ENCODE assay signal across 20 cellular contexts in genomic region chr12:131028587-131029338, GRCh38.
DNase-seq lines count a peak whose midpoint lies in the region; ATAC-seq, FAIRE-seq and TF ChIP-seq lines count a peak whose summit lies in the region.
"Had no signal": no experiment of that assay in that cellular context is flagged by ENCODE, and none has a peak within 500 bp of the region (broad histone marks: within the 10 kb centered on the region; RNA-seq: fewer than 3 reads in every experiment).

No MANE protein-coding gene starts in this region.

- no peak overlapping the region for H4K12ac ChIP-seq in trophoblast cell (ENCODE audit: low read depth, low read length)

- H2BK12ac ChIP-seq in trophoblast cell (ENCODE audit: low read length): no peak overlapping the region

- H3K4me3 ChIP-seq in BJ (ENCODE audit: low read depth, low read length): no peak overlapping the region
- H3K4me3 ChIP-seq in keratinocyte (ENCODE audit: control insufficient read depth in 2 of 3, extremely low read depth in 1 of 3, insufficient read depth in 2 of 3, low read depth in 1 of 3, low read length in 3 of 3): no peak overlapping the region
- no peak overlapping the region for H3K4me3 ChIP-seq in trophoblast cell (ENCODE audit: low read depth, low read length)
- no peak overlapping the region for H3K4me3 ChIP-seq in testis
- H3K4me3 ChIP-seq: HAP-1, SJCRH30 had no signal

- H3K36me3 ChIP-seq in BJ (ENCODE audit: control insufficient read depth, insufficient read depth, low read length): peaks cover 1% of the 10 kb centered on the region; the same call in 1 of the 2 replicates
- H3K36me3 ChIP-seq in keratinocyte (ENCODE audit: control insufficient read depth in 2 of 2, extremely low read depth in 1 of 2, insufficient read depth in 2 of 2, low read length in 2 of 2): no peaks in the 10 kb centered on the region
- no peaks in the 10 kb centered on the region for H3K36me3 ChIP-seq in trophoblast cell (ENCODE audit: control insufficient read depth in 1 of 2, insufficient read depth in 2 of 2, low read length in 2 of 2)
- H3K36me3 ChIP-seq in testis (ENCODE audit: low read depth, missing control alignments): no peaks in the 10 kb centered on the region
- H3K36me3 ChIP-seq: gastrocnemius medialis, HAP-1, SJCRH30 had no signal

- intact Hi-C loops in testis (cut with DNase I; ENCODE audit: low total_unique reads): no loop called here

- H3K27ac ChIP-seq in keratinocyte (ENCODE audit: control insufficient read depth, insufficient read depth, low read length) (no peak overlapping the region), trophoblast cell (ENCODE audit: low read depth, low read length) (no peak overlapping the region), testis (no peak overlapping the region)
- H3K27ac ChIP-seq: SJCRH30 had no signal

- FAIRE-seq in keratinocyte (lab: Jason Lieb, UNC): no peak

- dilution Hi-C loops in keratinocyte (cut with MboI; ENCODE audit: extremely low pct_ligation_motif_present, low sequenced_read_pairs): no loop called here

- CTCF ChIA-PET in BJ (lab: Yijun Ruan, JAX): no interaction called here

- H3K23ac ChIP-seq in trophoblast cell (ENCODE audit: low read length): no peak overlapping the region

- H4K91ac ChIP-seq in trophoblast cell (ENCODE audit: low read depth, low read length): no peak overlapping the region

- DNase-seq in BJ (ENCODE audit: low read depth) (peak; percentile 4), NCI-H748 (lab: John Stamatoyannopoulos, UW; ENCODE audit: unreplicated experiment) (peak; percentile 58), keratinocyte (ENCODE audit: low read depth, low spot score) (no peak), trophoblast cell (peak; percentile 62 to 65), NAMALWA (ENCODE audit: low spot score) (no peak), testis (no peak)
- DNase-seq in activated CD8-positive, alpha-beta memory T cell treated with anti-CD3 and anti-CD28 coated beads, Interleukin-2, amount 50 U/mL, for 48 hours: no peak
- DNase-seq: ACHN; activated CD4-positive, alpha-beta T cell treated with anti-CD3 and anti-CD28 coated beads for 4 hours; activated naive CD8-positive, alpha-beta T cell treated with anti-CD3 and anti-CD28 coated beads for 36 hours; CD4-positive, alpha-beta T cell; effector CD8-positive, alpha-beta T cell; Karpas-422; NCI-H1105 treated with DMSO at 0.1 percent for 48 hours; NCI-H2107; NCI-H774; SJCRH30 had no signal

- no peak overlapping the region for H2BK5ac ChIP-seq in trophoblast cell (ENCODE audit: low read depth, low read length, poor library complexity)

- no peaks in the 10 kb centered on the region for H3K79me2 ChIP-seq in keratinocyte (ENCODE audit: control insufficient read depth, insufficient read depth, low read length)
- no peaks in the 10 kb centered on the region for H3K79me2 ChIP-seq in trophoblast cell (ENCODE audit: control insufficient read depth, insufficient read depth, low read length, poor library complexity)

- H3K9ac ChIP-seq in keratinocyte (ENCODE audit: control insufficient read depth, extremely low read depth, insufficient read depth, low read length): no peak overlapping the region
- H3K9ac ChIP-seq in trophoblast cell (ENCODE audit: low read length): no peak overlapping the region

- H3K4ac ChIP-seq in trophoblast cell (ENCODE audit: low read depth, low read length): no peak overlapping the region

- TF ChIP-seq CTCF in BJ (IDR thresholded peaks at IDR 0.05; ENCODE audit: insufficient read depth, low read depth, low read length) (no peak), keratinocyte (optimal IDR thresholded peaks at IDR 0.05 in 1 of 3, IDR thresholded peaks at IDR 0.05 in 1 of 3, conservative IDR thresholded peaks at IDR 0.05 in 1 of 3; ENCODE audit: extremely low read depth in 1 of 3, insufficient read depth in 2 of 3, low read length in 3 of 3) (no peak), testis (IDR thresholded peaks at IDR 0.05) (no peak)

- ATAC-seq in GM21737 (IDR thresholded peaks at IDR 0.05; ENCODE audit: unreplicated experiment): no peak

- H3K79me1 ChIP-seq in trophoblast cell (ENCODE audit: low read length): no peaks in the 10 kb centered on the region

- H3K27me3 ChIP-seq in BJ (ENCODE audit: control insufficient read depth, insufficient read depth, low read length) (no peaks in the 10 kb centered on the region), keratinocyte (ENCODE audit: control insufficient read depth, extremely low read depth, insufficient read depth, low read length) (no peaks in the 10 kb centered on the region), trophoblast cell (ENCODE audit: insufficient read depth, low read length) (no peaks in the 10 kb centered on the region), testis (no peaks in the 10 kb centered on the region)
- H3K27me3 ChIP-seq: SJCRH30 had no signal

- H2AK5ac ChIP-seq in trophoblast cell (ENCODE audit: low read length): no peak overlapping the region

- no peaks in the 10 kb centered on the region for H3K4me1 ChIP-seq in keratinocyte (ENCODE audit: control insufficient read depth, extremely low read depth, insufficient read depth, low read length)
- peaks cover 0 to 3% of the 10 kb centered on the region in 2 experiments for H3K4me1 ChIP-seq in trophoblast cell (ENCODE audit: control insufficient read depth in 1 of 2, insufficient read depth in 2 of 2, low read length in 2 of 2)
- no peaks in the 10 kb centered on the region for H3K4me1 ChIP-seq in testis
- H3K4me1 ChIP-seq: gastrocnemius medialis, HAP-1, SJCRH30 had no signal

- no peak overlapping the region for H2BK120ac ChIP-seq in trophoblast cell (ENCODE audit: insufficient read depth, low read length, poor library complexity)

- no peaks in the 10 kb centered on the region for H3K9me1 ChIP-seq in keratinocyte (ENCODE audit: control insufficient read depth, extremely low read depth, insufficient read depth, low read length)

- POLR2A ChIA-PET in BJ (lab: Charles Lee): no interaction called here

- WGBS in trophoblast cell (ENCODE audit: extremely low coverage, insufficient coverage, insufficient read length): no CpG with 5 or more reads among the region's 29 CpGs
- WGBS in testis, 2 donors: 88 to 91% methylated on average over 28 to 29 of the region's 29 CpGs

- no peak overlapping the region for H3K14ac ChIP-seq in trophoblast cell (ENCODE audit: low read length)

- no peaks in the 10 kb centered on the region for H4K20me1 ChIP-seq in keratinocyte (ENCODE audit: control insufficient read depth, extremely low read depth, insufficient read depth, low read length)

- H3K9me3 ChIP-seq in keratinocyte (ENCODE audit: control insufficient read depth, low read depth, low read length) (peaks cover 3% of the 10 kb centered on the region), trophoblast cell (ENCODE audit: insufficient read depth, low read depth, low read length) (peaks cover 2% of the 10 kb centered on the region), testis (no peaks in the 10 kb centered on the region)
- H3K9me3 ChIP-seq: gastrocnemius medialis, HAP-1, SJCRH30 had no signal

- no peak overlapping the region for H4K8ac ChIP-seq in trophoblast cell (ENCODE audit: low read depth, low read length)

- TF ChIP-seq POLR2A in testis (IDR thresholded peaks at IDR 0.05): no peak

- no peak overlapping the region for H3K18ac ChIP-seq in trophoblast cell (ENCODE audit: low read length)

- H3K4me2 ChIP-seq in keratinocyte (ENCODE audit: control insufficient read depth, extremely low read depth, insufficient read depth, low read depth, low read length): peak overlapping the region; percentile 22
- no peak overlapping the region for H3K4me2 ChIP-seq in trophoblast cell (ENCODE audit: low read length)

- H2AFZ ChIP-seq in keratinocyte (ENCODE audit: control insufficient read depth, low read length) (peak overlapping the region; percentile 33), trophoblast cell (ENCODE audit: insufficient read depth, low read length, poor library complexity) (no peak overlapping the region)

Comparison
In these comparisons a context has a peak if more than half of its experiments do, and no peak if none do; other contexts are left out.
1. DNase-seq: peak in BJ (single experiment), NCI-H748 (single experiment) and trophoblast cell (2 of 2); none in keratinocyte (single experiment), NAMALWA (single experiment), testis (single experiment) and activated CD8-positive, alpha-beta memory T cell treated with anti-CD3 and anti-CD28 coated beads, Interleukin-2, amount 50 U/mL, for 48 hours (single experiment).